ENCODE assay signal across 14 cellular contexts in genomic region chr19:55389386-55390317, GRCh38. TPM values are rescaled to one million over a fixed set of nuclear protein-coding genes. Genes with fewer than 3 reads are reported as not detected.
DNase-seq lines count a peak whose midpoint lies in the region; ATAC-seq, FAIRE-seq and TF ChIP-seq lines count a peak whose summit lies in the region.
"Had no signal": no experiment of that assay in that cellular context is flagged by ENCODE, and none has a peak within 500 bp of the region (broad histone marks: within the 10 kb centered on the region; RNA-seq: fewer than 3 reads in every experiment).

No MANE protein-coding gene starts in this region.

- 86% methylated on average over 15 of the region's 21 CpGs for WGBS in SK-N-SH (ENCODE audit: low lambda C conversion rate)
- WGBS in GM12878 (ENCODE audit: insufficient coverage, insufficient replicate concordance, low lambda C conversion rate, missing lambda C conversion rate) = 79% methylated on average over 21 of the region's 21 CpGs

- TF ChIP-seq CTCF in SK-N-SH (IDR thresholded peaks at IDR 0.05) (no peak), GM12878 (IDR thresholded peaks at IDR 0.05 in 2 of 3, conservative IDR thresholded peaks at IDR 0.05 in 1 of 3; ENCODE audit: control insufficient read depth in 2 of 3, extremely low read depth in 1 of 3, insufficient read depth in 1 of 3, low read depth in 3 of 3, low read length in 3 of 3) (no peak), nephron progenitor cell (IDR thresholded peaks at IDR 0.05) (no peak), PC-9 (conservative IDR thresholded peaks at IDR 0.05) (no peak)

- intact Hi-C loops in GM12878 (cut with micrococcal nuclease; ENCODE audit: unreplicated experiment) = loop anchor here (10.0 kb wide), 2 partner anchors 135 to 775 kb away; partner anchors contain the start of gene PPP6R1
- intact Hi-C loops in PC-9 (cut with micrococcal nuclease; ENCODE audit: unreplicated experiment) = loop anchor here (10.0 kb wide), 1 partner anchor 225 kb away; the partner anchor contains the start of gene DNAAF3

- no peak for ATAC-seq in SK-N-SH treated with all-trans-retinoic acid at 6 μM for 48 hours
- no peak for ATAC-seq in GM12878

- H3K9ac ChIP-seq in SK-N-SH (no peak overlapping the region), GM12878 (ENCODE audit: control insufficient read depth, insufficient read depth, low read length) (no peak overlapping the region)
- H3K9ac ChIP-seq: KMS-11 had no signal

- no peaks in the 10 kb centered on the region for H3K9me2 ChIP-seq in SK-N-SH
- no peaks in the 10 kb centered on the region for H3K9me2 ChIP-seq in PC-9 (ENCODE audit: insufficient read depth)

- H3K79me2 ChIP-seq in SK-N-SH (ENCODE audit: insufficient read depth) (peaks cover 48% of the 10 kb centered on the region), GM12878 (ENCODE audit: control insufficient read depth, insufficient read depth, low read length) (peaks cover 33% of the 10 kb centered on the region), PC-9 (ENCODE audit: low read depth) (peaks cover 49% of the 10 kb centered on the region)

- H3F3A ChIP-seq in SK-N-SH (replicated peaks; ENCODE audit: insufficient read depth) (peaks cover 40% of the 10 kb centered on the region), PC-9 (ENCODE audit: insufficient read depth, low read depth) (peaks cover 84% of the 10 kb centered on the region)

- H3K9me3 ChIP-seq in SK-N-SH (no peaks in the 10 kb centered on the region), GM12878 (replicated peaks; ENCODE audit: control insufficient read depth, insufficient read depth, low read length) (no peaks in the 10 kb centered on the region), PC-9 (ENCODE audit: insufficient read depth, low read depth) (no peaks in the 10 kb centered on the region)
- H3K9me3 ChIP-seq: left ventricle myocardium inferior had no signal

- H3K4me3 Mint-ChIP-seq in IgD-negative memory B cell (peak overlapping the region in 3 of 4 donors; percentile 41 to 97 (median 43)), nephron progenitor cell (peak overlapping the region; percentile 38)

- CTCF ChIA-PET in SK-N-SH (lab: Yijun Ruan, JAX) = interaction anchor here (1.1 to 5.3 kb wide), 7 partner anchors 10 to 248 kb away, joined by 3 to 22 read pairs (median 5); no protein-coding TSS in a partner anchor
- CTCF ChIA-PET in GM12878 (lab: Yijun Ruan, JAX) = no interaction called here
- CTCF ChIA-PET in PC-9 (lab: Charles Lee) = interaction anchor here (0.6 to 1.6 kb wide), 3 partner anchors 14 to 915 kb away, joined by 3 to 5 read pairs (median 4); partner anchors contain the start of gene NAT14

- H3K4me3 ChIP-seq in SK-N-SH (ENCODE audit: low read depth in 2 of 2, low read length in 1 of 2) (no peak overlapping the region; a peak in 1 of 4 replicates), GM12878 (no peak overlapping the region), PC-9 (no peak overlapping the region)
- H3K4me3 ChIP-seq: left ventricle myocardium inferior had no signal

- H3K27me3 Mint-ChIP-seq in IgD-negative memory B cell (no peaks in the 10 kb centered on the region), nephron progenitor cell (ENCODE audit: low read depth, poor library complexity) (peaks cover 3% of the 10 kb centered on the region)

- H3K36me3 Mint-ChIP-seq in IgD-negative memory B cell = peaks cover 4% of the 10 kb centered on the region
- H3K36me3 Mint-ChIP-seq in nephron progenitor cell (ENCODE audit: low read depth) = peaks cover 35% of the 10 kb centered on the region

- no peak for TF ChIP-seq RAD21 in SK-N-SH (IDR thresholded peaks at IDR 0.05; ENCODE audit: low read length)
- TF ChIP-seq RAD21 in GM12878 (IDR thresholded peaks at IDR 0.05; ENCODE audit: insufficient read depth, low read depth, low read length) = no peak

- POLR2A ChIA-PET in SK-N-SH (lab: Yijun Ruan, JAX) (interaction anchor here (0.5 to 4.5 kb wide), 4 partner anchors 10 to 162 kb away, joined by 3 to 33 read pairs (median 6); partner anchors contain the start of gene UBE2S), GM12878 (lab: Charles Lee) (interaction anchor here (0.6 to 1.6 kb wide), 4 partner anchors 12 to 135 kb away, joined by 3 to 4 read pairs (median 4); no protein-coding TSS in a partner anchor), PC-9 (lab: Charles Lee; ENCODE audit: unreplicated experiment) (interaction anchor here (0.6 kb wide), 1 partner anchor 95 kb away, joined by 3 read pairs; no protein-coding TSS in a partner anchor)

- H3K36me3 ChIP-seq in SK-N-SH (replicated peaks in 1 of 2; ENCODE audit: control insufficient read depth in 1 of 2, insufficient read depth in 2 of 2, low read length in 1 of 2) = peaks cover 43 to 45% of the 10 kb centered on the region in 2 experiments
- peaks cover 19 to 23% of the 10 kb centered on the region in 2 experiments; a peak in 3 of 4 replicates for H3K36me3 ChIP-seq in GM12878 (ENCODE audit: control insufficient read depth in 2 of 2, insufficient read depth in 2 of 2, low read length in 1 of 2)
- peaks cover 38% of the 10 kb centered on the region for H3K36me3 ChIP-seq in PC-9 (ENCODE audit: low read depth)

- H4K20me1 ChIP-seq in SK-N-SH (ENCODE audit: insufficient read depth) (peaks cover 65% of the 10 kb centered on the region), GM12878 (ENCODE audit: control insufficient read depth, insufficient read depth) (peaks cover 14% of the 10 kb centered on the region), PC-9 (ENCODE audit: insufficient read depth) (peaks cover 64% of the 10 kb centered on the region)

- SMC1A ChIA-PET in GM12878 (lab: Charles Lee; ENCODE audit: uncharacterized antibody, unreplicated experiment) = interaction anchor here (0.7 kb wide), 1 partner anchor 87 kb away, joined by 3 read pairs; the partner anchor contains the start of gene ZNF628

- no peak overlapping the region for H2AFZ ChIP-seq in SK-N-SH (ENCODE audit: low read depth)
- H2AFZ ChIP-seq in GM12878 (ENCODE audit: control insufficient read depth, low read depth, low read length) = no peak overlapping the region
- H2AFZ ChIP-seq in PC-9 = no peak overlapping the region

- H3K27ac Mint-ChIP-seq in IgD-negative memory B cell (peak overlapping the region in 1 of 3 donors; percentile 56), nephron progenitor cell (peak overlapping the region; percentile 77)

- in situ Hi-C loops in GM12878 (cut with MboI) = no loop called here

- H3K4me1 Mint-ChIP-seq in IgD-negative memory B cell (peaks cover 26 to 43% (median 31%) of the 10 kb centered on the region in 3 donors), nephron progenitor cell (peaks cover 78% of the 10 kb centered on the region)

- TF ChIP-seq EP300 in SK-N-SH (IDR thresholded peaks at IDR 0.05; ENCODE audit: borderline replicate concordance in 1 of 2, low read depth in 1 of 2, low read length in 1 of 2) (no peak), GM12878 (IDR thresholded peaks at IDR 0.05; ENCODE audit: borderline replicate concordance in 1 of 2, control insufficient read depth in 1 of 2, low read depth in 2 of 2, low read length in 2 of 2) (no peak)

- no TSS peak for BruUV-seq in GM12878 (replicated peaks; lab: Mats Ljungman, UMichigan)
- BruUV-seq in PC-9 (replicated peaks; lab: Mats Ljungman, UMichigan) = no TSS peak

- DNase-seq in SK-N-SH = no peak
- DNase-seq in GM12878 (ENCODE audit: low read depth, low spot score) = no peak
- no peak for DNase-seq in nephron progenitor cell
- no peak for DNase-seq in PC-9
- no peak for DNase-seq in T-helper 9 cell
- no peak for DNase-seq in urothelium cell line (ENCODE audit: low spot score)
- DNase-seq: 8988T; left ventricle myocardium inferior; posterior cingulate gyrus; stimulated activated CD4-positive, alpha-beta T cell treated with anti-CD3 and anti-CD28 coated beads, Interleukin-2, amount 100 ng/mL, for 48 hours had no signal

- H3K27ac ChIP-seq in SK-N-SH (ENCODE audit: low read depth in 2 of 2, low read length in 1 of 2) (peak overlapping the region in 1 of 2 experiments; percentile 30; a peak in 1 of 4 replicates), GM12878 (ENCODE audit: control insufficient read depth, insufficient read depth) (no peak overlapping the region), PC-9 (no peak overlapping the region)
- H3K27ac ChIP-seq: KMS-11, left ventricle myocardium inferior had no signal

- H3K9me3 Mint-ChIP-seq in IgD-negative memory B cell (no peaks in the 10 kb centered on the region), nephron progenitor cell (no peaks in the 10 kb centered on the region)

- RAD21 ChIA-PET in GM12878 (lab: Charles Lee; ENCODE audit: unreplicated experiment) = interaction anchor here (0.9 kb wide), 1 partner anchor 16 kb away, joined by 3 read pairs; no protein-coding TSS in a partner anchor

- H3K4me2 ChIP-seq in SK-N-SH (peak overlapping the region; percentile 100), GM12878 (ENCODE audit: control insufficient read depth, insufficient read depth) (no peak overlapping the region; the same call in 1 of the 2 replicates), PC-9 (no peak overlapping the region)
- H3K4me2 ChIP-seq: KMS-11 had no signal

- peak; percentile 64 for TF ChIP-seq POLR2A in GM12878 (IDR thresholded peaks at IDR 0.05; ENCODE audit: low read depth, low read length)

- H3K27me3 ChIP-seq in SK-N-SH (ENCODE audit: insufficient read depth) = no peaks in the 10 kb centered on the region
- no peaks in the 10 kb centered on the region for H3K27me3 ChIP-seq in GM12878 (replicated peaks in 1 of 2; ENCODE audit: control insufficient read depth in 2 of 2, insufficient read depth in 2 of 2, low read length in 1 of 2)
- H3K27me3 ChIP-seq in PC-9 (ENCODE audit: insufficient read depth, low read depth) = no peaks in the 10 kb centered on the region

- peaks cover 23 to 47% of the 10 kb centered on the region in 2 experiments; a peak in 3 of 4 replicates for H3K4me1 ChIP-seq in SK-N-SH (ENCODE audit: control insufficient read depth in 1 of 2, insufficient read depth in 2 of 2, low read depth in 1 of 2, low read length in 1 of 2)
- H3K4me1 ChIP-seq in GM12878 (ENCODE audit: control insufficient read depth, insufficient read depth, low read length) = peaks cover 19% of the 10 kb centered on the region
- H3K4me1 ChIP-seq in PC-9 (replicated peaks; ENCODE audit: insufficient read depth) = peaks cover 23% of the 10 kb centered on the region

- FAIRE-seq in GM12878 (lab: Jason Lieb, UNC) (no peak), urothelium cell line (lab: Jason Lieb, UNC) (no peak)
- FAIRE-seq: frontal cortex had no signal

RNA-seq across cellular contexts. Expression of gene RPL28, which starts 3.9 kb away (rescaled TPM):
- polyA plus RNA-seq in SK-N-SH (2012; rRNA removed) (2,297 and 2,368 TPM in 2 replicates), IgD-negative memory B cell (825 TPM), GM12878 (2011; rRNA removed) (139 and 260 TPM in 2 replicates), GM12878 (2014; fragmentation: Illumina TruSeq; extraction: Trizol) (225 and 1,758 TPM in 2 replicates), GM12878 (2014; fragmentation: Nextera tagmentation; extraction: Ambion mirVana) (100 to 1,000 TPM; 290 to 479 TPM), GM12878 (2014; rRNA removed) (1,272 and 1,578 TPM in 2 replicates), GM12878 (2016; fragmentation: Nextera tagmentation; extraction: Ambion mirVana) (100 to 1,000 TPM; 692 to 703 TPM)
- 721 and 1,465 TPM in 2 replicates for polyA plus RNA-seq in SK-N-SH (2012; cell fraction: cytosol; rRNA removed)
- 482 and 618 TPM in 2 replicates for polyA plus RNA-seq in SK-N-SH (2012; cell fraction: nucleus; rRNA removed)
- 122 and 150 TPM in 2 replicates for total RNA-seq in GM12878 (2013; cell fraction: nucleolus; rRNA removed)
- total RNA-seq in GM12878 (2014; rRNA removed) (717 and 1,079 TPM in 2 replicates), GM12878 (2014; rRNA removed; fragmentation: Illumina TruSeq; extraction: Trizol) (1,192 and 1,229 TPM in 2 replicates), GM12878 (2021) (3,542 and 3,611 TPM in 2 replicates), PC-9 (2021) (2,433 and 2,547 TPM in 2 replicates)
- 6,930 TPM for polyA plus RNA-seq in GM12878 (2011; ENCODE audit: low read depth)
- 910 and 1,341 TPM in 2 replicates for polyA plus RNA-seq in GM12878 (2011; cell fraction: cytosol; rRNA removed)
- polyA plus RNA-seq in GM12878 (2011; cell fraction: nucleus; rRNA removed) = 487 and 492 TPM in 2 replicates
- polyA plus RNA-seq in GM12878 (2012) = 4,260 and 4,399 TPM in 2 replicates
- 272 and 502 TPM in 2 replicates for polyA minus RNA-seq in GM12878 (2011; rRNA and poly(A)+ RNA removed)
- 1,150 and 1,184 TPM in 2 replicates for polyA minus RNA-seq in GM12878 (2011; cell fraction: cytosol; rRNA and poly(A)+ RNA removed)
- polyA minus RNA-seq in GM12878 (2011; cell fraction: nucleus; rRNA and poly(A)+ RNA removed) = 130 and 178 TPM in 2 replicates

RNA-seq across cellular contexts. Expression of gene TMEM238, which starts 5.6 kb away (rescaled TPM):
- polyA plus RNA-seq in SK-N-SH (2012; rRNA removed) = 0.08 and 0.12 TPM in 2 replicates
- polyA plus RNA-seq in SK-N-SH (2012; cell fraction: cytosol; rRNA removed) = 0.03 and 0.05 TPM in 2 replicates
- polyA plus RNA-seq in SK-N-SH (2012; cell fraction: nucleus; rRNA removed) = 0.12 TPM in 1 of 2 replicates, not detected in the other
- polyA plus RNA-seq in IgD-negative memory B cell = 1.1 TPM
- total RNA-seq in GM12878 (2013; cell fraction: nucleolus; rRNA removed) = not detected in 2 replicates
- total RNA-seq in GM12878 (2014; rRNA removed) = 3.1 and 10.0 TPM in 2 replicates
- total RNA-seq in GM12878 (2014; rRNA removed; fragmentation: Illumina TruSeq; extraction: Trizol) = 0.18 and 0.58 TPM in 2 replicates
- 16.9 and 17.9 TPM in 2 replicates for total RNA-seq in GM12878 (2021)
- polyA plus RNA-seq in GM12878 (2011; ENCODE audit: low read depth) = not detected
- polyA plus RNA-seq in GM12878 (2011; rRNA removed) = 0.09 and 0.18 TPM in 2 replicates
- 0.23 TPM in 1 of 2 replicates, not detected in the other for polyA plus RNA-seq in GM12878 (2011; cell fraction: cytosol; rRNA removed)
- 0.93 and 1.4 TPM in 2 replicates for polyA plus RNA-seq in GM12878 (2011; cell fraction: nucleus; rRNA removed)
- 0.95 and 1.1 TPM in 2 replicates for polyA plus RNA-seq in GM12878 (2012)
- polyA plus RNA-seq in GM12878 (2014; fragmentation: Illumina TruSeq; extraction: Trizol) = 0.09 TPM in 1 of 2 replicates, not detected in the other
- under 1 TPM; 0.05 to 0.10 TPM for polyA plus RNA-seq in GM12878 (2014; fragmentation: Nextera tagmentation; extraction: Ambion mirVana)
- 4.9 and 9.1 TPM in 2 replicates for polyA plus RNA-seq in GM12878 (2014; rRNA removed)
- polyA plus RNA-seq in GM12878 (2016; fragmentation: Nextera tagmentation; extraction: Ambion mirVana) = under 1 TPM in 1 of 2 experiments, not detected in 1; 0.94 TPM
- not detected in 2 replicates for polyA minus RNA-seq in GM12878 (2011; rRNA and poly(A)+ RNA removed)
- 1.9 and 3.3 TPM in 2 replicates for polyA minus RNA-seq in GM12878 (2011; cell fraction: cytosol; rRNA and poly(A)+ RNA removed)
- polyA minus RNA-seq in GM12878 (2011; cell fraction: nucleus; rRNA and poly(A)+ RNA removed) = 0.24 and 0.86 TPM in 2 replicates
- 40.4 and 94.5 TPM in 2 replicates for total RNA-seq in PC-9 (2021)

RNA-seq across cellular contexts. Expression of gene TMEM190, which starts 13.0 kb away (rescaled TPM):
- 0.77 and 0.91 TPM in 2 replicates for polyA plus RNA-seq in SK-N-SH (2012; rRNA removed)
- 0.08 and 0.30 TPM in 2 replicates for polyA plus RNA-seq in SK-N-SH (2012; cell fraction: cytosol; rRNA removed)
- 14.1 and 29.8 TPM in 2 replicates for polyA plus RNA-seq in SK-N-SH (2012; cell fraction: nucleus; rRNA removed)
- not detected for polyA plus RNA-seq in IgD-negative memory B cell
- not detected in 2 replicates for total RNA-seq in GM12878 (2013; cell fraction: nucleolus; rRNA removed)
- not detected in 2 replicates for total RNA-seq in GM12878 (2014; rRNA removed)
- not detected in 2 replicates for total RNA-seq in GM12878 (2014; rRNA removed; fragmentation: Illumina TruSeq; extraction: Trizol)
- total RNA-seq in GM12878 (2021) = not detected in 2 replicates
- polyA plus RNA-seq in GM12878 (2011; ENCODE audit: low read depth) = not detected
- not detected in 2 replicates for polyA plus RNA-seq in GM12878 (2011; rRNA removed)
- polyA plus RNA-seq in GM12878 (2011; cell fraction: cytosol; rRNA removed) = not detected in 2 replicates
- not detected in 2 replicates for polyA plus RNA-seq in GM12878 (2011; cell fraction: nucleus; rRNA removed)
- polyA plus RNA-seq in GM12878 (2012) = not detected in 2 replicates
- not detected in 2 replicates for polyA plus RNA-seq in GM12878 (2014; fragmentation: Illumina TruSeq; extraction: Trizol)
- polyA plus RNA-seq in GM12878 (2014; fragmentation: Nextera tagmentation; extraction: Ambion mirVana) = not detected
- not detected in 2 replicates for polyA plus RNA-seq in GM12878 (2014; rRNA removed)
- polyA plus RNA-seq in GM12878 (2016; fragmentation: Nextera tagmentation; extraction: Ambion mirVana) = not detected
- polyA minus RNA-seq in GM12878 (2011; rRNA and poly(A)+ RNA removed) = not detected in 2 replicates
- not detected in 2 replicates for polyA minus RNA-seq in GM12878 (2011; cell fraction: cytosol; rRNA and poly(A)+ RNA removed)
- not detected in 2 replicates for polyA minus RNA-seq in GM12878 (2011; cell fraction: nucleus; rRNA and poly(A)+ RNA removed)
- not detected in 2 replicates for total RNA-seq in PC-9 (2021)
- total RNA-seq: frontal cortex, left ventricle myocardium inferior had no signal

RNA-seq across cellular contexts. Expression of gene UBE2S, which starts 17.9 kb away (rescaled TPM):
- polyA plus RNA-seq in SK-N-SH (2012; rRNA removed) = 84.7 and 133 TPM in 2 replicates
- polyA plus RNA-seq in SK-N-SH (2012; cell fraction: cytosol; rRNA removed) = 57.1 and 81.7 TPM in 2 replicates
- polyA plus RNA-seq in SK-N-SH (2012; cell fraction: nucleus; rRNA removed) = 42.8 and 70.9 TPM in 2 replicates
- 37.6 TPM for polyA plus RNA-seq in IgD-negative memory B cell
- 9.4 and 10.2 TPM in 2 replicates for total RNA-seq in GM12878 (2013; cell fraction: nucleolus; rRNA removed)
- 517 and 640 TPM in 2 replicates for total RNA-seq in GM12878 (2014; rRNA removed)
- total RNA-seq in GM12878 (2014; rRNA removed; fragmentation: Illumina TruSeq; extraction: Trizol) = 58.9 and 67.6 TPM in 2 replicates
- total RNA-seq in GM12878 (2021) = 258 and 260 TPM in 2 replicates
- 9.6 TPM for polyA plus RNA-seq in GM12878 (2011; ENCODE audit: low read depth)
- 46.6 and 82.3 TPM in 2 replicates for polyA plus RNA-seq in GM12878 (2011; rRNA removed)
- polyA plus RNA-seq in GM12878 (2011; cell fraction: cytosol; rRNA removed) = 101 and 131 TPM in 2 replicates
- polyA plus RNA-seq in GM12878 (2011; cell fraction: nucleus; rRNA removed) = 105 and 115 TPM in 2 replicates
- 64.8 and 111 TPM in 2 replicates for polyA plus RNA-seq in GM12878 (2012)
- polyA plus RNA-seq in GM12878 (2014; fragmentation: Illumina TruSeq; extraction: Trizol) = 20.6 and 105 TPM in 2 replicates
- 1 to 10 TPM; 2.3 to 5.1 TPM for polyA plus RNA-seq in GM12878 (2014; fragmentation: Nextera tagmentation; extraction: Ambion mirVana)
- 149 and 769 TPM in 2 replicates for polyA plus RNA-seq in GM12878 (2014; rRNA removed)
- polyA plus RNA-seq in GM12878 (2016; fragmentation: Nextera tagmentation; extraction: Ambion mirVana) = 100 to 1,000 TPM; 323 to 417 TPM
- polyA minus RNA-seq in GM12878 (2011; rRNA and poly(A)+ RNA removed) = 29.6 and 57.1 TPM in 2 replicates
- polyA minus RNA-seq in GM12878 (2011; cell fraction: cytosol; rRNA and poly(A)+ RNA removed) = 70.9 and 83.8 TPM in 2 replicates
- 10.4 and 21.0 TPM in 2 replicates for polyA minus RNA-seq in GM12878 (2011; cell fraction: nucleus; rRNA and poly(A)+ RNA removed)
- total RNA-seq in PC-9 (2021) = 359 and 395 TPM in 2 replicates

RNA-seq across cellular contexts. Expression of gene IL11, which starts 19.4 kb away (rescaled TPM):
- polyA plus RNA-seq in SK-N-SH (2012; rRNA removed) (13.2 and 16.1 TPM in 2 replicates), IgD-negative memory B cell (not detected), GM12878 (2011; rRNA removed) (not detected in 2 replicates), GM12878 (2014; fragmentation: Illumina TruSeq; extraction: Trizol) (not detected in 2 replicates), GM12878 (2014; fragmentation: Nextera tagmentation; extraction: Ambion mirVana) (not detected), GM12878 (2014; rRNA removed) (not detected in 2 replicates), GM12878 (2016; fragmentation: Nextera tagmentation; extraction: Ambion mirVana) (not detected)
- 8.4 and 11.0 TPM in 2 replicates for polyA plus RNA-seq in SK-N-SH (2012; cell fraction: cytosol; rRNA removed)
- 22.6 and 33.5 TPM in 2 replicates for polyA plus RNA-seq in SK-N-SH (2012; cell fraction: nucleus; rRNA removed)
- not detected in 2 replicates for total RNA-seq in GM12878 (2013; cell fraction: nucleolus; rRNA removed)
- total RNA-seq in GM12878 (2014; rRNA removed) (not detected in 2 replicates), GM12878 (2014; rRNA removed; fragmentation: Illumina TruSeq; extraction: Trizol) (not detected in 2 replicates), GM12878 (2021) (0.15 TPM in 1 of 2 replicates, not detected in the other), PC-9 (2021) (4.1 and 6.6 TPM in 2 replicates)
- not detected for polyA plus RNA-seq in GM12878 (2011; ENCODE audit: low read depth)
- not detected in 2 replicates for polyA plus RNA-seq in GM12878 (2011; cell fraction: cytosol; rRNA removed)
- polyA plus RNA-seq in GM12878 (2011; cell fraction: nucleus; rRNA removed) = not detected in 2 replicates
- 0.07 and 0.17 TPM in 2 replicates for polyA plus RNA-seq in GM12878 (2012)
- polyA minus RNA-seq in GM12878 (2011; rRNA and poly(A)+ RNA removed) = not detected in 2 replicates
- not detected in 2 replicates for polyA minus RNA-seq in GM12878 (2011; cell fraction: cytosol; rRNA and poly(A)+ RNA removed)
- not detected in 2 replicates for polyA minus RNA-seq in GM12878 (2011; cell fraction: nucleus; rRNA and poly(A)+ RNA removed)
- total RNA-seq: left ventricle myocardium inferior had no signal

Comparison
In these comparisons a context has a peak if more than half of its experiments do, and no peak if none do; other contexts are left out.
1. Of the 26 proteins assayed by ChIP-seq in both GM12878 and SK-N-SH: peak only in GM12878: POLR2AphosphoS5; only in SK-N-SH: none; in both: none; in neither: 25.